In the genomic region with DNA sequence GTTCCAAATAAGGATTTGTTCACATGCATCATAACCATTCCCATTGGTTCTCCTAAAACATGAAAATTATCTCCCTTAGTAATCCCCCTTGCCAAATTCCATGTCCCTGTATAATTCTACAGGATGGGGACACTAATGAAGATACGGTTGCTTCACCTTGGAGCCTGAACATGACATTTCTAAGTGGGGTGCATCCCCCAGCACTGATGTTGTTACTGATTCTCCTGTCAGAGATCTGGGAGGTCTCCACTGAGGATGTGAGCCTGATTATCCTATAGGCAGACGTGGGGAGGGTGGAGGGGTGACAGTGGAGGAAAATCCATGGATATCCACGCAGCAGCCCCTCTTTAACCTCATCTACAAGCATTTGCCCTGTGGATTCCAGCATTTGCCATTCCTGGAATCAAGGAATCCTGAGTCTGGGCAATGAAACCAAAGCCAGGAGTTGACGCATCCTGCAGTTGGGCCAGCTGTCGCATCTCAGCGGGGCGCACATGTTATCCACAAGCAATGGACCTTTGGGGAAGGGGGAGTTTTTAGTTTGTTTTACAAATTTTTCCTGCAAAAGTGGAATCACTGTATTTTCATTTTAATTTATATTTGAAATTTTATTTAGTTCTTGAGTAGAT, we compare ENCODE assay signal across 23 cellular contexts.
"Had no signal": no experiment of that assay in that cellular context is flagged by ENCODE, and none has a peak within 500 bp of the region (broad histone marks: within the 10 kb centered on the region; RNA-seq: fewer than 3 reads in every experiment).

No MANE protein-coding gene starts in this region.

- H3K4me3 ChIP-seq: coronary artery, heart right ventricle, pancreas, spleen, tibial artery, upper lobe of left lung, uterus had no signal

- H3K36me3 ChIP-seq: uterus had no signal

- H3K27ac Mint-ChIP-seq: progenitor cell of endocrine pancreas; stimulated activated memory B cell treated with anti-CD40 and anti-IgM and Interleukin-4, amounts not matched to agents 10 μg/mL and 1 μg/mL and 100 μg/mL, for 72 hours; stimulated activated naive CD8-positive, alpha-beta T cell treated with anti-CD3 and anti-CD28 coated beads, Interleukin-15, Interleukin-2, amounts not matched to agents 100 ng/mL and 50 ng/mL, for 24 hours had no signal

- H3K4me1 ChIP-seq: pancreas, spleen, upper lobe of left lung, uterus had no signal

- FAIRE-seq: frontal cortex, islet of Langerhans, pancreas had no signal

- H3K27ac ChIP-seq: coronary artery, heart right ventricle, pancreas, spleen, upper lobe of left lung, uterus had no signal

- ATAC-seq: heart right ventricle; naive thymus-derived CD8-positive, alpha-beta T cell; pancreas; right cardiac atrium; stimulated activated memory B cell treated with anti-CD40 and anti-IgM and Interleukin-4, amounts not matched to agents 10 μg/mL and 1 μg/mL and 100 μg/mL, for 72 hours had no signal

- H3K27me3 ChIP-seq: heart right ventricle, pancreas, spleen, tibial artery, upper lobe of left lung, uterus had no signal

- H3K4me3 Mint-ChIP-seq: naive thymus-derived CD8-positive, alpha-beta T cell; neural crest cell; stimulated activated memory B cell treated with anti-CD40 and anti-IgM and Interleukin-4, amounts not matched to agents 10 μg/mL and 1 μg/mL and 100 μg/mL, for 72 hours; stimulated activated naive CD8-positive, alpha-beta T cell treated with anti-CD3 and anti-CD28 coated beads, Interleukin-15, Interleukin-2, amounts not matched to agents 100 ng/mL and 50 ng/mL, for 24 hours had no signal

- DNase-seq: effector CD4-positive, alpha-beta T cell; heart right ventricle; hypothalamus; kidney glomerular epithelial cell; mesendoderm; naive thymus-derived CD8-positive, alpha-beta T cell; nucleus accumbens; pancreas; right cardiac atrium; spleen; stimulated activated CD4-positive, alpha-beta T cell treated with anti-CD3 and anti-CD28 coated beads, Interleukin-15, amount 100 ng/mL, for 24 hours; stimulated activated CD4-positive, alpha-beta T cell treated with anti-CD3 and anti-CD28 coated beads, Interleukin-1b, Interleukin-23, amount 100 ng/mL, for 48 hours; stimulated activated CD4-positive, alpha-beta T cell treated with anti-CD3 and anti-CD28 coated beads, Interleukin-4, amount 100 ng/mL, for 24 hours; tibial artery; uterus had no signal

- H3K9me3 ChIP-seq: heart right ventricle, pancreas, tibial artery, upper lobe of left lung, uterus had no signal

- H3K9me3 Mint-ChIP-seq: neural crest cell had no signal

- H3K4me1 Mint-ChIP-seq: neural crest cell; stimulated activated memory B cell treated with anti-CD40 and anti-IgM and Interleukin-4, amounts not matched to agents 10 μg/mL and 1 μg/mL and 100 μg/mL, for 72 hours had no signal

- H3K27me3 Mint-ChIP-seq: naive thymus-derived CD8-positive, alpha-beta T cell; progenitor cell of endocrine pancreas; stimulated activated memory B cell treated with anti-CD40 and anti-IgM and Interleukin-4, amounts not matched to agents 10 μg/mL and 1 μg/mL and 100 μg/mL, for 72 hours; stimulated activated naive CD8-positive, alpha-beta T cell treated with anti-CD3 and anti-CD28 coated beads, Interleukin-15, Interleukin-2, amounts not matched to agents 100 ng/mL and 50 ng/mL, for 24 hours had no signal
